Comparison of ENCODE assay signal across 1 cellular context in genomic region chr6:26170951-26171841, GRCh38.
TF ChIP-seq lines count a peak whose summit lies in the region.

No MANE protein-coding gene starts in this region.

TF ChIP-seq in HCT116, 20 proteins besides CTCF, POLR2A, EP300 and RAD21 (continued from another document):
- TF ChIP-seq MAX (IDR thresholded peaks at IDR 0.05) (no peak), ZFX (IDR thresholded peaks at IDR 0.05) (no peak), ELF1 (IDR thresholded peaks at IDR 0.05; ENCODE audit: borderline replicate concordance, low read depth) (no peak), SIN3A (IDR thresholded peaks at IDR 0.05; ENCODE audit: low read depth) (no peak), YY1 (IDR thresholded peaks at IDR 0.05; ENCODE audit: extremely low read depth, insufficient replicate concordance, low read depth, low read length) (no peak), CBX3 (IDR thresholded peaks at IDR 0.05; ENCODE audit: low read depth) (no peak)
- TF ChIP-seq, protein P1, sequence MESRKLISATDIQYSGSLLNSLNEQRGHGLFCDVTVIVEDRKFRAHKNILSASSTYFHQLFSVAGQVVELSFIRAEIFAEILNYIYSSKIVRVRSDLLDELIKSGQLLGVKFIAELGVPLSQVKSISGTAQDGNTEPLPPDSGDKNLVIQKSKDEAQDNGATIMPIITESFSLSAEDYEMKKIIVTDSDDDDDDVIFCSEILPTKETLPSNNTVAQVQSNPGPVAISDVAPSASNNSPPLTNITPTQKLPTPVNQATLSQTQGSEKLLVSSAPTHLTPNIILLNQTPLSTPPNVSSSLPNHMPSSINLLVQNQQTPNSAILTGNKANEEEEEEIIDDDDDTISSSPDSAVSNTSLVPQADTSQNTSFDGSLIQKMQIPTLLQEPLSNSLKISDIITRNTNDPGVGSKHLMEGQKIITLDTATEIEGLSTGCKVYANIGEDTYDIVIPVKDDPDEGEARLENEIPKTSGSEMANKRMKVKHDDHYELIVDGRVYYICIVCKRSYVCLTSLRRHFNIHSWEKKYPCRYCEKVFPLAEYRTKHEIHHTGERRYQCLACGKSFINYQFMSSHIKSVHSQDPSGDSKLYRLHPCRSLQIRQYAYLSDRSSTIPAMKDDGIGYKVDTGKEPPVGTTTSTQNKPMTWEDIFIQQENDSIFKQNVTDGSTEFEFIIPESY (IDR thresholded peaks at IDR 0.05; ENCODE audit: extremely low read depth, insufficient replicate concordance, low read length) = no peak
